Comparison of ENCODE assay signal across 21 cellular contexts in genomic region chr4:98381306-98381705, GRCh38.
A peak's percentile ranks its signal among the peaks of the same experiment; 100 is the strongest.
DNase-seq lines count a peak whose midpoint lies in the region; ATAC-seq, FAIRE-seq and TF ChIP-seq lines count a peak whose summit lies in the region.
"Had no signal": no experiment of that assay in that cellular context is flagged by ENCODE, and none has a peak within 500 bp of the region (broad histone marks: within the 10 kb centered on the region; RNA-seq: fewer than 3 reads in every experiment).

No MANE protein-coding gene starts in this region.

- H3K9me1 ChIP-seq in K562 (ENCODE audit: control insufficient read depth, insufficient read depth, low read length): no peaks in the 10 kb centered on the region

- 77% methylated on average over 2 of the region's 2 CpGs for WGBS in K562 (ENCODE audit: insufficient coverage, low coverage, missing lambda C conversion rate)

- H3K27ac Mint-ChIP-seq in stimulated activated naive B cell treated with anti-CD40 and anti-IgM and Interleukin-4, amounts not matched to agents 10 μg/mL and 1 μg/mL and 100 μg/mL, for 72 hours: peak overlapping the region; percentile 7
- H3K27ac Mint-ChIP-seq: CD4-positive, CD25-positive, alpha-beta regulatory T cell; CD8-positive, alpha-beta memory T cell; GM23338 had no signal

- no peak for TF ChIP-seq RAD21 in K562 (CRISPR knock-in tag; conservative IDR thresholded peaks at IDR 0.05 in 1 of 2, IDR thresholded peaks at IDR 0.05 in 1 of 2)

- ATAC-seq in K562 (no peak), HG03135 (IDR thresholded peaks at IDR 0.05; ENCODE audit: unreplicated experiment) (no peak)
- no peak for ATAC-seq in stimulated activated naive B cell treated with anti-CD40 and anti-IgM and Interleukin-4, amounts not matched to agents 10 μg/mL and 1 μg/mL and 100 μg/mL, for 72 hours (replicated peaks)
- ATAC-seq: GM23338 had no signal

- H3K9me3 ChIP-seq in K562 (replicated peaks; ENCODE audit: control insufficient read depth, insufficient read depth, low read depth, low read length): no peaks in the 10 kb centered on the region
- H3K9me3 ChIP-seq: BE2C had no signal

- BruUV-seq in K562 (replicated peaks; lab: Mats Ljungman, UMichigan): no TSS peak

- peaks cover 0 to 6% of the 10 kb centered on the region in 2 donors for H3K36me3 Mint-ChIP-seq in stimulated activated naive B cell treated with anti-CD40 and anti-IgM and Interleukin-4, amounts not matched to agents 10 μg/mL and 1 μg/mL and 100 μg/mL, for 72 hours

- no peak for DNase-seq in K562 (ENCODE audit: extremely low read depth in 1 of 4, low spot score in 3 of 4)
- DNase-seq in iris pigment epithelial cell (ENCODE audit: low read depth): peak; percentile 6
- DNase-seq in stimulated activated naive B cell treated with anti-CD40 and anti-IgM and Interleukin-4, amounts not matched to agents 10 μg/mL and 1 μg/mL and 100 μg/mL, for 72 hours: no peak
- no peak for DNase-seq in stimulated activated naive CD4-positive, alpha-beta T cell (lab: John Stamatoyannopoulos, UW)
- DNase-seq in OCI-M2 (lab: John Stamatoyannopoulos, UW; ENCODE audit: unreplicated experiment): no peak
- DNase-seq: ACHN; BE2C; C1 segment of cervical spinal cord; CD4-positive, CD25-positive, alpha-beta regulatory T cell; CD8-positive, alpha-beta memory T cell; COR-L47; DMS79; GF-D8; HCEC 1CT had no signal

- H3K27me3 Mint-ChIP-seq in stimulated activated naive B cell treated with anti-CD40 and anti-IgM and Interleukin-4, amounts not matched to agents 10 μg/mL and 1 μg/mL and 100 μg/mL, for 72 hours: no peaks in the 10 kb centered on the region
- H3K27me3 Mint-ChIP-seq: CD4-positive, CD25-positive, alpha-beta regulatory T cell; CD8-positive, alpha-beta memory T cell had no signal

- H3K27me3 ChIP-seq in K562 (ENCODE audit: control insufficient read depth in 2 of 2, insufficient read depth in 2 of 2, low read length in 2 of 2): no peaks in the 10 kb centered on the region
- H3K27me3 ChIP-seq: BE2C had no signal

- H3K4me3 ChIP-seq in K562: no peak overlapping the region
- H3K4me3 ChIP-seq: GM23338 had no signal

- H3K27ac ChIP-seq in K562 (ENCODE audit: extremely low read depth, low read depth, low read length): no peak overlapping the region
- H3K27ac ChIP-seq: KMS-11 had no signal

- H2AFZ ChIP-seq in K562 (ENCODE audit: low read depth, low read length): no peak overlapping the region
- H2AFZ ChIP-seq: GM23338 had no signal

- H3K9me3 Mint-ChIP-seq in stimulated activated naive B cell treated with anti-CD40 and anti-IgM and Interleukin-4, amounts not matched to agents 10 μg/mL and 1 μg/mL and 100 μg/mL, for 72 hours: no peaks in the 10 kb centered on the region
- H3K9me3 Mint-ChIP-seq: CD4-positive, CD25-positive, alpha-beta regulatory T cell; CD8-positive, alpha-beta memory T cell; GM23338 had no signal

- no peak overlapping the region for H3K9ac ChIP-seq in K562 (ENCODE audit: insufficient read depth in 1 of 2, low read depth in 2 of 2, low read length in 2 of 2)
- H3K9ac ChIP-seq: KMS-11 had no signal

- no peak for TF ChIP-seq CTCF in K562 (IDR thresholded peaks at IDR 0.05 in 2 of 3, conservative IDR thresholded peaks at IDR 0.05 in 1 of 3; ENCODE audit: insufficient read depth in 2 of 3, low read depth in 1 of 3, low read length in 3 of 3)

- H3K4me1 Mint-ChIP-seq in stimulated activated naive B cell treated with anti-CD40 and anti-IgM and Interleukin-4, amounts not matched to agents 10 μg/mL and 1 μg/mL and 100 μg/mL, for 72 hours: peaks cover 6 to 17% of the 10 kb centered on the region in 2 donors
- H3K4me1 Mint-ChIP-seq: GM23338 had no signal

- H3K4me2 ChIP-seq in K562 (ENCODE audit: insufficient read depth, low read length): no peak overlapping the region
- H3K4me2 ChIP-seq: GM23338, KMS-11 had no signal

- in situ Hi-C loops in K562 (cut with MboI): no loop called here

- TF ChIP-seq POLR2A in K562 (conservative IDR thresholded peaks at IDR 0.05): no peak

- no peaks in the 10 kb centered on the region for H3K4me1 ChIP-seq in K562 (replicated peaks in 1 of 2; ENCODE audit: control insufficient read depth in 2 of 2, insufficient read depth in 2 of 2, low read length in 2 of 2)
- H3K4me1 ChIP-seq: BE2C had no signal

- TF ChIP-seq EP300 in K562 (IDR thresholded peaks at IDR 0.05; ENCODE audit: low read length): no peak

- intact Hi-C loops in K562 (cut with micrococcal nuclease): no loop called here

- H3K36me3 ChIP-seq in K562 (ENCODE audit: control insufficient read depth, insufficient read depth, low read length): no peaks in the 10 kb centered on the region
- H3K36me3 ChIP-seq: BE2C had no signal

- no peaks in the 10 kb centered on the region for H4K20me1 ChIP-seq in K562 (replicated peaks; ENCODE audit: control insufficient read depth, insufficient read depth, low read length)

- H3K79me2 ChIP-seq in K562 (ENCODE audit: control insufficient read depth, insufficient read depth, low read length): no peaks in the 10 kb centered on the region

- POLR2A ChIA-PET in K562 (lab: Yijun Ruan, JAX): interaction anchor here (1.1 kb wide), 1 partner anchor 9 kb away, joined by 3 read pairs; no protein-coding TSS in a partner anchor

- H3K4me3 Mint-ChIP-seq in stimulated activated naive B cell treated with anti-CD40 and anti-IgM and Interleukin-4, amounts not matched to agents 10 μg/mL and 1 μg/mL and 100 μg/mL, for 72 hours: no peak overlapping the region
- H3K4me3 Mint-ChIP-seq: CD4-positive, CD25-positive, alpha-beta regulatory T cell; CD8-positive, alpha-beta memory T cell; GM23338 had no signal

- CTCF ChIA-PET in K562 (lab: Yijun Ruan, JAX; ENCODE audit: low intra/inter-chr PET ratio): no interaction called here

- FAIRE-seq in G401.6 (lab: Jason Lieb, UNC): peak; percentile 62
- FAIRE-seq in K562 (lab: Jason Lieb, UNC): no peak
- FAIRE-seq: D721Med, H54, HTR-8/SVneo had no signal

TF ChIP-seq in K562, 482 proteins besides CTCF, POLR2A, EP300 and RAD21 (continues in another document):
- TF ChIP-seq SREBF2 (CRISPR knock-in tag; IDR thresholded peaks at IDR 0.05): no peak
- no peak for TF ChIP-seq ZNF778 (CRISPR knock-in tag; IDR thresholded peaks at IDR 0.05)
- no peak for TF ChIP-seq OTX1 (CRISPR knock-in tag; IDR thresholded peaks at IDR 0.05)
- no peak for TF ChIP-seq TCF3 (CRISPR knock-in tag; IDR thresholded peaks at IDR 0.05)
- peak; percentile 45 for TF ChIP-seq ATF3 (IDR thresholded peaks at IDR 0.05)
- TF ChIP-seq ATF3 (CRISPR knock-in tag; conservative IDR thresholded peaks at IDR 0.05): no peak
- TF ChIP-seq ZNF512 (tag; IDR thresholded peaks at IDR 0.05): no peak
- TF ChIP-seq MIER1 (IDR thresholded peaks at IDR 0.05; ENCODE audit: low read depth): no peak
- no peak for TF ChIP-seq NFRKB (IDR thresholded peaks at IDR 0.05; ENCODE audit: low read depth)
- no peak for TF ChIP-seq ILK (tag; IDR thresholded peaks at IDR 0.05; ENCODE audit: borderline replicate concordance, low read depth)
- TF ChIP-seq CEBPG (CRISPR knock-in tag; IDR thresholded peaks at IDR 0.05): no peak
- peak in 1 of 2 experiments; percentile 54; a peak in 1 of 4 replicates for TF ChIP-seq CEBPG (tag; conservative IDR thresholded peaks at IDR 0.05 in 1 of 2, IDR thresholded peaks at IDR 0.05 in 1 of 2)
- TF ChIP-seq TFAP4 (CRISPR knock-in tag; IDR thresholded peaks at IDR 0.05; ENCODE audit: borderline replicate concordance): no peak
- no peak for TF ChIP-seq HDAC2 (IDR thresholded peaks at IDR 0.05)
- TF ChIP-seq NUFIP1 (IDR thresholded peaks at IDR 0.05; ENCODE audit: partially characterized antibody): no peak
- TF ChIP-seq ZZZ3 (IDR thresholded peaks at IDR 0.05): no peak
